ENCODE assay signal across 1 cellular context in genomic region chr17:49901460-49902331, GRCh38.
TF ChIP-seq lines count a peak whose summit lies in the region.

No MANE protein-coding gene starts in this region.

TF ChIP-seq in H1, 55 proteins besides CTCF, POLR2A, EP300 and RAD21:
- no peak for TF ChIP-seq GABPA (IDR thresholded peaks at IDR 0.05; ENCODE audit: borderline replicate concordance, insufficient read depth, low read length)
- TF ChIP-seq KDM4A (IDR thresholded peaks at IDR 0.05; ENCODE audit: low read depth, low read length, severe bottlenecking) = peak; percentile 64
- TF ChIP-seq EZH2 (IDR thresholded peaks at IDR 0.05; ENCODE audit: low read depth, low read length, severe bottlenecking) = peak; percentile 25
